Comparison of ENCODE assay signal across 1 cellular context in genomic region chr18:2568129-2568528, GRCh38.
A peak's percentile ranks its signal among the peaks of the same experiment; 100 is the strongest.
TF ChIP-seq lines count a peak whose summit lies in the region.

No MANE protein-coding gene starts in this region.

TF ChIP-seq in K562, 482 proteins besides CTCF, POLR2A, EP300 and RAD21:
- peak; percentile 61 for TF ChIP-seq PKNOX1 (IDR thresholded peaks at IDR 0.05)
- TF ChIP-seq MEIS2 (IDR thresholded peaks at IDR 0.05; ENCODE audit: partially characterized antibody) = peak; percentile 66
- no peak for TF ChIP-seq ZNF3 (CRISPR knock-in tag; IDR thresholded peaks at IDR 0.05)
- TF ChIP-seq CTCFL (IDR thresholded peaks at IDR 0.05; ENCODE audit: borderline replicate concordance, insufficient read depth, low read depth, low read length, poor library complexity, severe bottlenecking) = no peak
- no peak for TF ChIP-seq ARNT (IDR thresholded peaks at IDR 0.05)
- no peak for TF ChIP-seq XRCC4 (IDR thresholded peaks at IDR 0.05; ENCODE audit: extremely low read depth, insufficient read depth, insufficient read length)
- TF ChIP-seq SMAD3 (CRISPR knock-in tag; conservative IDR thresholded peaks at IDR 0.05) = no peak
- TF ChIP-seq ATF3 (IDR thresholded peaks at IDR 0.05) = peak; percentile 62
- no peak for TF ChIP-seq ATF3 (CRISPR knock-in tag; conservative IDR thresholded peaks at IDR 0.05)
- TF ChIP-seq PHF20 (IDR thresholded peaks at IDR 0.05; ENCODE audit: partially characterized antibody) = no peak
- no peak for TF ChIP-seq HEY1 (CRISPR knock-in tag; IDR thresholded peaks at IDR 0.05; ENCODE audit: borderline replicate concordance)
- no peak for TF ChIP-seq ZFP91 (CRISPR knock-in tag; IDR thresholded peaks at IDR 0.05)
- TF ChIP-seq ZNF77 (CRISPR knock-in tag; IDR thresholded peaks at IDR 0.05) = no peak
- no peak for TF ChIP-seq C11orf30 (IDR thresholded peaks at IDR 0.05; ENCODE audit: low read depth)
- no peak for TF ChIP-seq ZNF217 (CRISPR knock-in tag; IDR thresholded peaks at IDR 0.05)
- no peak for TF ChIP-seq POLR3G (IDR thresholded peaks at IDR 0.05; ENCODE audit: extremely low read depth, insufficient read length, insufficient replicate concordance)
- TF ChIP-seq RFX7 (CRISPR knock-in tag; IDR thresholded peaks at IDR 0.05) = no peak
- TF ChIP-seq PBX2 (CRISPR knock-in tag; IDR thresholded peaks at IDR 0.05; ENCODE audit: low read depth) = no peak
- peak; percentile 55 for TF ChIP-seq PBX2 (tag; conservative IDR thresholded peaks at IDR 0.05; ENCODE audit: low read depth)
- TF ChIP-seq POLR2AphosphoS2 (IDR thresholded peaks at IDR 0.05; ENCODE audit: low read length) = no peak
- TF ChIP-seq RUNX1 (IDR thresholded peaks at IDR 0.05; ENCODE audit: low read depth) = no peak
- TF ChIP-seq FOXJ3 (CRISPR knock-in tag; IDR thresholded peaks at IDR 0.05) = no peak
- no peak for TF ChIP-seq FIP1L1 (IDR thresholded peaks at IDR 0.05; ENCODE audit: low read depth, low read length, poor library complexity, severe bottlenecking)
- TF ChIP-seq SUPT5H (IDR thresholded peaks at IDR 0.05) = no peak
- TF ChIP-seq ZNF395 (CRISPR knock-in tag; IDR thresholded peaks at IDR 0.05) = no peak
- TF ChIP-seq NFE2 (IDR thresholded peaks at IDR 0.05; ENCODE audit: low read depth) = no peak
- TF ChIP-seq TCF7L2 (IDR thresholded peaks at IDR 0.05; ENCODE audit: low read depth, low read length) = no peak
- TF ChIP-seq SP1 (CRISPR knock-in tag; IDR thresholded peaks at IDR 0.05) = no peak
- no peak for TF ChIP-seq ZBTB12 (CRISPR knock-in tag; IDR thresholded peaks at IDR 0.05)
- TF ChIP-seq ETV1 (tag; conservative IDR thresholded peaks at IDR 0.05; ENCODE audit: low read depth) = no peak
- no peak for TF ChIP-seq XRCC5 (IDR thresholded peaks at IDR 0.05; ENCODE audit: low read depth, low read length)
- no peak for TF ChIP-seq POLR2AphosphoS5 (IDR thresholded peaks at IDR 0.05; ENCODE audit: control insufficient read depth, insufficient read depth, low read depth, low read length)
- TF ChIP-seq PHB2 (IDR thresholded peaks at IDR 0.05; ENCODE audit: low read depth) = no peak
- no peak for TF ChIP-seq RBM25 (IDR thresholded peaks at IDR 0.05; ENCODE audit: low read depth, low read length, severe bottlenecking)
- no peak for TF ChIP-seq NR1H2 (CRISPR knock-in tag; IDR thresholded peaks at IDR 0.05)
